30 cellular contexts compared by ENCODE assay signal in genomic region chr10:15374156-15374555, GRCh38. TPM values are rescaled to one million over a fixed set of nuclear protein-coding genes. Genes with fewer than 3 reads are reported as not detected.
DNase-seq lines count a peak whose midpoint lies in the region; ATAC-seq, FAIRE-seq and TF ChIP-seq lines count a peak whose summit lies in the region.
"Had no signal": no experiment of that assay in that cellular context is flagged by ENCODE, and none has a peak within 500 bp of the region (broad histone marks: within the 10 kb centered on the region; RNA-seq: fewer than 3 reads in every experiment).

No MANE protein-coding gene starts in this region.

- DNase-seq in mammary epithelial cell: no peak
- DNase-seq in breast epithelium (ENCODE audit: low spot score in 2 of 2): no peak
- peak; percentile 37 for DNase-seq in GM23338 (ENCODE audit: low spot score)
- no peak for DNase-seq in GM12878 (ENCODE audit: low read depth, low spot score)
- no peak for DNase-seq in vagina (ENCODE audit: extremely low spot score in 2 of 2)
- DNase-seq in SIG-M5 treated with dmso at 0.1 percent for 504 hours (lab: John Stamatoyannopoulos, UW; ENCODE audit: unreplicated experiment): no peak
- DNase-seq in heart left ventricle: no peak
- DNase-seq: activated CD4-positive, alpha-beta memory T cell treated with anti-CD3 and anti-CD28 coated beads for 36 hours; activated naive CD4-positive, alpha-beta T cell treated with anti-CD3 and anti-CD28 coated beads for 36 hours; activated T-cell treated with anti-CD3 and anti-CD28 coated beads, Interleukin-2, amount 50 U/mL, for 1 hour; BE2C; Calu3; hippocampal formation; kidney; mesenchymal stem cell; NCI-H1417; NCI-H2171; NCI-H748 treated with DMSO at 0.1 percent for 48 hours; PC-3; SJCRH30; stimulated activated CD8-positive, alpha-beta memory T cell treated with anti-CD3 and anti-CD28 coated beads, Interleukin-4, amount 100 ng/mL, for 48 hours; substantia nigra; T-helper 17 cell had no signal

- no peaks in the 10 kb centered on the region for H3K9me2 ChIP-seq in GM23338 (ENCODE audit: insufficient read depth)

- H3K27ac ChIP-seq in mammary epithelial cell (ENCODE audit: insufficient read depth, low read depth, low read length): no peak overlapping the region
- H3K27ac ChIP-seq in breast epithelium: no peak overlapping the region
- H3K27ac ChIP-seq in GM23338 (ENCODE audit: low read depth): no peak overlapping the region
- no peak overlapping the region for H3K27ac ChIP-seq in GM12878 (ENCODE audit: control insufficient read depth, insufficient read depth)
- no peak overlapping the region for H3K27ac ChIP-seq in vagina
- no peak overlapping the region for H3K27ac ChIP-seq in heart left ventricle
- H3K27ac ChIP-seq: 22Rv1, ascending aorta, prostate gland, SJCRH30 had no signal

- H3K9me3 Mint-ChIP-seq in GM23338: no peaks in the 10 kb centered on the region
- H3K9me3 Mint-ChIP-seq: activated CD4-positive, alpha-beta memory T cell treated with anti-CD3 and anti-CD28 coated beads for 36 hours; activated naive CD4-positive, alpha-beta T cell treated with anti-CD3 and anti-CD28 coated beads for 36 hours had no signal

- intact Hi-C loops in mammary epithelial cell (cut with micrococcal nuclease) (loop anchor here (5.0 kb wide), 3 partner anchors 207 to 837 kb away; partner anchors contain the start of gene NMT2), breast epithelium (cut with DNase I; ENCODE audit: low total_unique reads) (no loop called here), GM12878 (cut with micrococcal nuclease; ENCODE audit: unreplicated experiment) (no loop called here), vagina (cut with DNase I) (loop anchor here (5.0 kb wide), 2 partner anchors 117 to 162 kb away; no protein-coding TSS in a partner anchor), heart left ventricle (cut with DNase I) (loop anchor here in 7 of 10 donors (5.0 to 10.0 kb wide), 4 partner anchors 109 to 269 kb away; no protein-coding TSS in a partner anchor)

- H3K9ac ChIP-seq in mammary epithelial cell (ENCODE audit: insufficient read depth, low read length) (no peak overlapping the region), GM12878 (ENCODE audit: control insufficient read depth, insufficient read depth, low read length) (no peak overlapping the region)

- TF ChIP-seq POLR2A in breast epithelium (IDR thresholded peaks at IDR 0.05) (no peak), GM12878 (IDR thresholded peaks at IDR 0.05; ENCODE audit: low read depth, low read length) (no peak), vagina (IDR thresholded peaks at IDR 0.05) (no peak), heart left ventricle (IDR thresholded peaks at IDR 0.05) (no peak)

- H3K79me2 ChIP-seq in mammary epithelial cell (ENCODE audit: insufficient read depth, low read length): peaks cover 7% of the 10 kb centered on the region
- peaks cover 5% of the 10 kb centered on the region for H3K79me2 ChIP-seq in GM23338 (replicated peaks; ENCODE audit: insufficient read depth)
- H3K79me2 ChIP-seq in GM12878 (ENCODE audit: control insufficient read depth, insufficient read depth, low read length): no peaks in the 10 kb centered on the region

- peak overlapping the region; percentile 17 for H2AFZ ChIP-seq in mammary epithelial cell (ENCODE audit: low read depth, low read length)
- H2AFZ ChIP-seq in GM23338: no peak overlapping the region
- no peak overlapping the region for H2AFZ ChIP-seq in GM12878 (ENCODE audit: control insufficient read depth, low read depth, low read length)

- H3K4me1 ChIP-seq in mammary epithelial cell (ENCODE audit: insufficient read depth, low read length) (peaks cover 4% of the 10 kb centered on the region), breast epithelium (no peaks in the 10 kb centered on the region), GM23338 (ENCODE audit: insufficient read depth) (peaks cover 18% of the 10 kb centered on the region), GM12878 (ENCODE audit: control insufficient read depth, insufficient read depth, low read length) (peaks cover 7% of the 10 kb centered on the region; the same call in 1 of the 2 replicates), vagina (peaks cover 17% of the 10 kb centered on the region), heart left ventricle (peaks cover 0 to 17% (median 2%) of the 10 kb centered on the region in 12 donors)
- H3K4me1 ChIP-seq: BE2C, prostate gland, SJCRH30 had no signal

- SMC1A ChIA-PET in GM12878 (lab: Charles Lee; ENCODE audit: uncharacterized antibody, unreplicated experiment): no interaction called here

- TF ChIP-seq EP300 in GM12878 (IDR thresholded peaks at IDR 0.05; ENCODE audit: borderline replicate concordance in 1 of 2, control insufficient read depth in 1 of 2, low read depth in 2 of 2, low read length in 2 of 2): no peak

- RAD21 ChIA-PET in GM12878 (lab: Charles Lee; ENCODE audit: unreplicated experiment): no interaction called here

- POLR2A ChIA-PET in GM12878 (lab: Charles Lee): no interaction called here

- H3K4me1 Mint-ChIP-seq in GM23338: peaks cover 21% of the 10 kb centered on the region

- peaks cover 5% of the 10 kb centered on the region; the same call in 1 of the 2 replicates for H3F3A ChIP-seq in GM23338 (replicated peaks; ENCODE audit: low read depth)

- TF ChIP-seq CTCF in mammary epithelial cell (conservative IDR thresholded peaks at IDR 0.05 in 1 of 2, IDR thresholded peaks at IDR 0.05 in 1 of 2; ENCODE audit: extremely low read depth in 1 of 2, insufficient read depth in 1 of 2, low read depth in 1 of 2, low read length in 2 of 2) (no peak), breast epithelium (IDR thresholded peaks at IDR 0.05) (no peak), GM23338 (conservative IDR thresholded peaks at IDR 0.05; ENCODE audit: low read depth in 2 of 2) (no peak), GM12878 (IDR thresholded peaks at IDR 0.05 in 2 of 3, conservative IDR thresholded peaks at IDR 0.05 in 1 of 3; ENCODE audit: control insufficient read depth in 2 of 3, extremely low read depth in 1 of 3, insufficient read depth in 1 of 3, low read depth in 3 of 3, low read length in 3 of 3) (no peak), vagina (IDR thresholded peaks at IDR 0.05) (no peak), heart left ventricle (IDR thresholded peaks at IDR 0.05) (no peak)

- no peak overlapping the region for H3K4me3 ChIP-seq in mammary epithelial cell (replicated peaks in 1 of 3; ENCODE audit: insufficient read depth in 1 of 3, low read depth in 2 of 3, low read length in 3 of 3)
- H3K4me3 ChIP-seq in breast epithelium: no peak overlapping the region
- no peak overlapping the region for H3K4me3 ChIP-seq in GM23338
- no peak overlapping the region for H3K4me3 ChIP-seq in GM12878
- no peak overlapping the region for H3K4me3 ChIP-seq in vagina
- no peak overlapping the region for H3K4me3 ChIP-seq in heart left ventricle
- H3K4me3 ChIP-seq: ascending aorta, prostate gland, SJCRH30, smooth muscle cell had no signal

- no peak for TF ChIP-seq RAD21 in GM12878 (IDR thresholded peaks at IDR 0.05; ENCODE audit: insufficient read depth, low read depth, low read length)

- H3K27ac Mint-ChIP-seq in GM23338: peak overlapping the region; percentile 14; the same call in 1 of the 2 replicates
- H3K27ac Mint-ChIP-seq: activated CD4-positive, alpha-beta memory T cell treated with anti-CD3 and anti-CD28 coated beads for 36 hours; activated naive CD4-positive, alpha-beta T cell treated with anti-CD3 and anti-CD28 coated beads for 36 hours; T-helper 17 cell had no signal

- no peak for FAIRE-seq in GM12878 (lab: Jason Lieb, UNC)
- FAIRE-seq: H54, HTR-8/SVneo, kidney had no signal

- no peaks in the 10 kb centered on the region for H3K36me3 Mint-ChIP-seq in GM23338 (ENCODE audit: low read depth)
- H3K36me3 Mint-ChIP-seq: activated CD4-positive, alpha-beta memory T cell treated with anti-CD3 and anti-CD28 coated beads for 36 hours had no signal

- BruUV-seq in mammary epithelial cell (replicated peaks; lab: Mats Ljungman, UMichigan): no TSS peak
- no TSS peak for BruUV-seq in GM12878 (replicated peaks; lab: Mats Ljungman, UMichigan)

- 50% methylated on average over 2 of the region's 3 CpGs for WGBS in mammary epithelial cell (ENCODE audit: low coverage, missing lambda C conversion rate)
- WGBS in GM12878 (ENCODE audit: insufficient coverage, insufficient replicate concordance, low lambda C conversion rate, missing lambda C conversion rate): 14% methylated on average over 3 of the region's 3 CpGs
- 53 to 62% (median 59%) methylated on average over 3 of the region's 3 CpGs for WGBS in heart left ventricle, 4 donors

- no peaks in the 10 kb centered on the region for H3K27me3 ChIP-seq in mammary epithelial cell (ENCODE audit: insufficient read depth, low read length)
- H3K27me3 ChIP-seq in breast epithelium: no peaks in the 10 kb centered on the region
- peaks cover 19% of the 10 kb centered on the region; the same call in 1 of the 2 replicates for H3K27me3 ChIP-seq in GM23338 (ENCODE audit: insufficient read depth)
- H3K27me3 ChIP-seq in GM12878 (replicated peaks in 1 of 2; ENCODE audit: control insufficient read depth in 2 of 2, insufficient read depth in 2 of 2, low read length in 1 of 2): peaks cover 5 to 11% of the 10 kb centered on the region in 2 experiments
- no peaks in the 10 kb centered on the region for H3K27me3 ChIP-seq in vagina
- H3K27me3 ChIP-seq in heart left ventricle: peaks cover 0 to 30% (median 0%) of the 10 kb centered on the region in 9 donors
- H3K27me3 ChIP-seq: ascending aorta, SJCRH30 had no signal

- H3K27me3 Mint-ChIP-seq in GM23338 (ENCODE audit: insufficient read depth, low read depth, poor library complexity): peaks cover 16% of the 10 kb centered on the region

- dilution Hi-C loops in mammary epithelial cell (cut with HindIII; ENCODE audit: low sequenced_read_pairs): no loop called here

- no peak for ATAC-seq in GM23338
- peak; percentile 78 for ATAC-seq in GM12878
- ATAC-seq in GM21423 (IDR thresholded peaks at IDR 0.05; ENCODE audit: unreplicated experiment): no peak
- no peak for ATAC-seq in heart left ventricle
- ATAC-seq: PC-3, T-helper 17 cell had no signal

- H3K4me2 ChIP-seq in mammary epithelial cell (ENCODE audit: insufficient read depth, low read depth, low read length) (no peak overlapping the region), GM23338 (no peak overlapping the region), GM12878 (ENCODE audit: control insufficient read depth, insufficient read depth) (peak overlapping the region; percentile 60)
- H3K4me2 ChIP-seq: smooth muscle cell had no signal

- no peaks in the 10 kb centered on the region for H3K9me3 ChIP-seq in mammary epithelial cell (replicated peaks; ENCODE audit: insufficient read depth, low read length)
- no peaks in the 10 kb centered on the region for H3K9me3 ChIP-seq in breast epithelium
- no peaks in the 10 kb centered on the region for H3K9me3 ChIP-seq in GM12878 (replicated peaks; ENCODE audit: control insufficient read depth, insufficient read depth, low read length)
- no peaks in the 10 kb centered on the region for H3K9me3 ChIP-seq in vagina
- H3K9me3 ChIP-seq in heart left ventricle: no peaks in the 10 kb centered on the region
- H3K9me3 ChIP-seq: ascending aorta, BE2C, prostate gland, SJCRH30 had no signal

- no peaks in the 10 kb centered on the region for H3K36me3 ChIP-seq in mammary epithelial cell (ENCODE audit: insufficient read depth, low read length)
- H3K36me3 ChIP-seq in breast epithelium: no peaks in the 10 kb centered on the region
- no peaks in the 10 kb centered on the region for H3K36me3 ChIP-seq in GM23338 (ENCODE audit: insufficient read depth)
- H3K36me3 ChIP-seq in GM12878 (ENCODE audit: control insufficient read depth in 2 of 2, insufficient read depth in 2 of 2, low read length in 1 of 2): no peaks in the 10 kb centered on the region
- H3K36me3 ChIP-seq in vagina: no peaks in the 10 kb centered on the region
- H3K36me3 ChIP-seq in heart left ventricle: no peaks in the 10 kb centered on the region
- H3K36me3 ChIP-seq: ascending aorta, BE2C, prostate gland, SJCRH30 had no signal

- H4K20me1 ChIP-seq in mammary epithelial cell (ENCODE audit: insufficient read depth, low read length) (no peaks in the 10 kb centered on the region), GM23338 (replicated peaks; ENCODE audit: insufficient read depth) (no peaks in the 10 kb centered on the region), GM12878 (ENCODE audit: control insufficient read depth, insufficient read depth) (no peaks in the 10 kb centered on the region)

- H3K4me3 Mint-ChIP-seq in GM23338: no peak overlapping the region
- H3K4me3 Mint-ChIP-seq: activated CD4-positive, alpha-beta memory T cell treated with anti-CD3 and anti-CD28 coated beads for 36 hours; activated naive CD4-positive, alpha-beta T cell treated with anti-CD3 and anti-CD28 coated beads for 36 hours; T-helper 17 cell had no signal

- CTCF ChIA-PET in mammary epithelial cell (lab: Charles Lee; ENCODE audit: low non-redundant PET): no interaction called here
- CTCF ChIA-PET in GM12878 (lab: Yijun Ruan, JAX): no interaction called here

- in situ Hi-C loops in mammary epithelial cell (cut with MboI; ENCODE audit: low sequenced_read_pairs in 2 of 2) (loop anchor here in 1 of 2 donors (25.0 kb wide), 1 partner anchor 162 kb away; no protein-coding TSS in a partner anchor), GM12878 (cut with MboI) (no loop called here)

RNA-seq across cellular contexts. Expression of gene FAM171A1, which starts 3.1 kb away (rescaled TPM):
- total RNA-seq in mammary epithelial cell: 10 to 100 TPM; 15.5 to 25.2 TPM
- polyA plus RNA-seq in mammary epithelial cell: 11.7 TPM
- polyA minus RNA-seq in mammary epithelial cell: 13.9 TPM
- 10 to 100 TPM in 1 of 3 donors, 1 to 10 TPM in 2; 7.6 to 11.7 (median 9.5) TPM for total RNA-seq in breast epithelium
- 26.1 and 32.2 TPM in 2 replicates for total RNA-seq in GM23338 (2014; rRNA removed; shearing (Covaris generic))
- 11.3 and 11.8 TPM in 2 replicates for polyA plus RNA-seq in GM23338 (2016; fragmentation: Nextera tagmentation; extraction: Ambion mirVana)
- total RNA-seq in GM12878 (2013; cell fraction: nucleolus; rRNA removed): 2.2 and 2.9 TPM in 2 replicates
- 0.11 and 0.28 TPM in 2 replicates for total RNA-seq in GM12878 (2014; rRNA removed)
- 0.09 and 0.18 TPM in 2 replicates for total RNA-seq in GM12878 (2014; rRNA removed; fragmentation: Illumina TruSeq; extraction: Trizol)
- 0.23 and 0.64 TPM in 2 replicates for total RNA-seq in GM12878 (2021)
- 0.37 TPM for polyA plus RNA-seq in GM12878 (2011; ENCODE audit: low read depth)
- polyA plus RNA-seq in GM12878 (2011; rRNA removed): 0.08 TPM in 1 of 2 replicates, not detected in the other
- 0.06 and 0.07 TPM in 2 replicates for polyA plus RNA-seq in GM12878 (2011; cell fraction: cytosol; rRNA removed)
- 0.04 TPM in 1 of 2 replicates, not detected in the other for polyA plus RNA-seq in GM12878 (2011; cell fraction: nucleus; rRNA removed)
- 0.49 and 0.59 TPM in 2 replicates for polyA plus RNA-seq in GM12878 (2012)
- polyA plus RNA-seq in GM12878 (2014; fragmentation: Illumina TruSeq; extraction: Trizol): 0.10 and 0.11 TPM in 2 replicates
- under 1 TPM in 1 of 2 experiments, not detected in 1; 0.05 TPM for polyA plus RNA-seq in GM12878 (2014; fragmentation: Nextera tagmentation; extraction: Ambion mirVana)
- 0.12 and 0.23 TPM in 2 replicates for polyA plus RNA-seq in GM12878 (2014; rRNA removed)
- polyA plus RNA-seq in GM12878 (2016; fragmentation: Nextera tagmentation; extraction: Ambion mirVana): under 1 TPM; 0.05 to 0.28 TPM
- 0.15 TPM in 1 of 2 replicates, not detected in the other for polyA minus RNA-seq in GM12878 (2011; rRNA and poly(A)+ RNA removed)
- polyA minus RNA-seq in GM12878 (2011; cell fraction: cytosol; rRNA and poly(A)+ RNA removed): not detected in 2 replicates
- not detected in 2 replicates for polyA minus RNA-seq in GM12878 (2011; cell fraction: nucleus; rRNA and poly(A)+ RNA removed)
- total RNA-seq in vagina: 8.6 TPM
- 10 to 100 TPM in 4 of 9 donors, 1 to 10 TPM in 5; 6.7 to 18.0 (median 9.9) TPM for total RNA-seq in heart left ventricle
- 1 to 10 TPM; 4.1 to 9.8 TPM for polyA plus RNA-seq in heart left ventricle

Comparison
In these comparisons a context has a peak if more than half of its experiments do, and no peak if none do; other contexts are left out.
1. intact Hi-C loops: an anchor here in mammary epithelial cell (5.0 kb wide), vagina (5.0 kb wide) and heart left ventricle (5.0 to 10.0 kb wide); none called in breast epithelium and GM12878.